ENCODE assay signal across 8 cellular contexts in the genomic region with DNA sequence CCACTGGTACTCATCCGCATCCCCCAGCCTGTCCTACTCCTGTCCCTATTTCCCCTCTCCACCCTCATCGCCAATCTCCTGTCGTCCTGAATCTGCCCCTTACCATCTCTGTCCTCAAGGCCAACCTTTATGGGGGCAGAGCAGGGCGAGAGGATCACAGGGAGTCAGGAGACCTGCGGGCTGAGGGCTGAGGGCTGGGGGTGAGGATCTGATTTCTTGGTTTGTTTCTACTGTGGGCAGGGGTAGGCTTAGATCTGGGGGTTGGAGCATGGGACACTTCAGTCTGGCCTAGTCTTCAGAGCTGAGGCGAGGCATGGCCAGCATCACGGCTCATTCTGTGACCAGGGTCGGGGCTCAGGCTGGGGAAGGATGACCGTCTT. TPM values are rescaled to one million over a fixed set of nuclear protein-coding genes. Genes with fewer than 3 reads are reported as not detected.
DNase-seq lines count a peak whose midpoint lies in the region; ATAC-seq, FAIRE-seq and TF ChIP-seq lines count a peak whose summit lies in the region.

No MANE protein-coding gene starts in this region.

- BruUV-seq in PC-3 (replicated peaks; lab: Mats Ljungman, UMichigan) (no TSS peak), endothelial cell of umbilical vein (replicated peaks; lab: Mats Ljungman, UMichigan) (no TSS peak)

- H2AFZ ChIP-seq in PC-3 (ENCODE audit: low read length): peak overlapping the region; percentile 69; the same call in 1 of the 2 replicates
- peak overlapping the region; percentile 75 for H2AFZ ChIP-seq in endothelial cell of umbilical vein (ENCODE audit: low read depth, low read length)
- H2AFZ ChIP-seq in neuronal stem cell (ENCODE audit: low read length): peak overlapping the region; percentile 96

- TF ChIP-seq CTCF in CD4-positive, alpha-beta T cell (IDR thresholded peaks at IDR 0.05): no peak
- TF ChIP-seq CTCF in PC-3 (conservative IDR thresholded peaks at IDR 0.05; ENCODE audit: low read depth, low read length): no peak
- TF ChIP-seq CTCF in endothelial cell of umbilical vein (IDR thresholded peaks at IDR 0.05; ENCODE audit: extremely low read depth in 1 of 2, insufficient read depth in 1 of 2, low read depth in 1 of 2, low read length in 2 of 2): no peak

- no peaks in the 10 kb centered on the region for H3K79me2 ChIP-seq in PC-3 (ENCODE audit: low read length)
- H3K79me2 ChIP-seq in endothelial cell of umbilical vein (ENCODE audit: control insufficient read depth, insufficient read depth, low read length): no peaks in the 10 kb centered on the region

- peak overlapping the region; percentile 76 for H3K4me3 ChIP-seq in PC-3 (ENCODE audit: low read length)
- peak overlapping the region in 1 of 3 experiments; percentile 64 for H3K4me3 ChIP-seq in endothelial cell of umbilical vein (replicated peaks in 1 of 3; ENCODE audit: insufficient read depth in 1 of 3, low read depth in 1 of 3, low read length in 3 of 3)
- H3K4me3 ChIP-seq in neuronal stem cell (ENCODE audit: low read length in 2 of 2): peak overlapping the region; percentile 55 to 89

- H3K4me1 ChIP-seq in PC-3 (ENCODE audit: insufficient read depth, low read length): peaks cover 14% of the 10 kb centered on the region
- H3K4me1 ChIP-seq in endothelial cell of umbilical vein (ENCODE audit: control insufficient read depth, extremely low read depth, insufficient read depth, low read length): peaks cover 17% of the 10 kb centered on the region
- peaks cover 14 to 24% of the 10 kb centered on the region in 2 donors for H3K4me1 ChIP-seq in neuronal stem cell (ENCODE audit: control insufficient read depth in 2 of 2, insufficient read depth in 1 of 2, low read depth in 1 of 2, low read length in 2 of 2)

- peak overlapping the region; percentile 59 for H2BK5ac ChIP-seq in neuronal stem cell (ENCODE audit: low read length)

- no peaks in the 10 kb centered on the region for H3K27me3 ChIP-seq in CD4-positive, alpha-beta T cell (ENCODE audit: control insufficient read depth, insufficient read depth, low read length)
- no peaks in the 10 kb centered on the region for H3K27me3 ChIP-seq in PC-3 (ENCODE audit: low read length)
- no peaks in the 10 kb centered on the region for H3K27me3 ChIP-seq in endothelial cell of umbilical vein (ENCODE audit: control insufficient read depth in 2 of 2, insufficient read depth in 2 of 2, low read length in 2 of 2)
- H3K27me3 ChIP-seq in neuronal stem cell (ENCODE audit: control insufficient read depth in 3 of 3, insufficient read depth in 3 of 3, low read depth in 1 of 3, low read length in 3 of 3): no peaks in the 10 kb centered on the region

- H3K23ac ChIP-seq in neuronal stem cell (ENCODE audit: low read depth, low read length, poor library complexity): peak overlapping the region; percentile 61

- no peaks in the 10 kb centered on the region for H3F3A ChIP-seq in PC-3 (ENCODE audit: low read length, unreplicated experiment)

- peak overlapping the region; percentile 80 for H3K4me3 Mint-ChIP-seq in CD4-positive, alpha-beta T cell

- DNase-seq in CD4-positive, alpha-beta T cell: no peak
- DNase-seq in PC-3 (no peak), endothelial cell of umbilical vein (ENCODE audit: low read depth, low spot score) (no peak), neuronal stem cell (ENCODE audit: low spot score) (no peak), GM03348 (ENCODE audit: low spot score) (no peak), GM19238 (ENCODE audit: insufficient read length, low spot score) (no peak)

- H4K8ac ChIP-seq in neuronal stem cell (ENCODE audit: low read depth, low read length): peak overlapping the region; percentile 98

- H3K14ac ChIP-seq in neuronal stem cell (ENCODE audit: low read length): peak overlapping the region; percentile 92

- no peaks in the 10 kb centered on the region for H3K9me2 ChIP-seq in PC-3 (replicated peaks; ENCODE audit: low read length)

- H2BK120ac ChIP-seq in neuronal stem cell (ENCODE audit: low read depth, low read length): no peak overlapping the region

- H3K79me1 ChIP-seq in neuronal stem cell (ENCODE audit: low read depth, low read length): no peaks in the 10 kb centered on the region

- peak overlapping the region; percentile 76 for H3K9ac ChIP-seq in PC-3 (ENCODE audit: low read length)
- no peak overlapping the region for H3K9ac ChIP-seq in endothelial cell of umbilical vein (replicated peaks; ENCODE audit: extremely low read depth, insufficient read depth, low read length)
- H3K9ac ChIP-seq in neuronal stem cell (ENCODE audit: low read depth, low read length, poor library complexity): peak overlapping the region; percentile 79

- CTCF ChIA-PET in CD4-positive, alpha-beta T cell (lab: Charles Lee): interaction anchor here (1.2 to 6.0 kb wide), 21 partner anchors 9 to 252 kb away, joined by 3 to 365 read pairs (median 13); a partner anchor contains a TSS
- CTCF ChIA-PET in PC-3 (lab: Charles Lee) (interaction anchor here (1.3 to 1.5 kb wide), 3 partner anchors 38 to 45 kb away, joined by 11 to 60 read pairs (median 13); no protein-coding TSS in a partner anchor), endothelial cell of umbilical vein (lab: Charles Lee) (interaction anchor here (0.6 to 8.6 kb wide), 28 partner anchors 8 to 257 kb away, joined by 3 to 891 read pairs (median 8); a partner anchor contains a TSS)

- intact Hi-C loops in CD4-positive, alpha-beta T cell (cut with DNase I, micrococcal nuclease): loop anchor here in 1 of 2 experiments (5.0 kb wide), 1 partner anchor 202 kb away; no protein-coding TSS in a partner anchor
- intact Hi-C loops in PC-3 (cut with micrococcal nuclease) (no loop called here), endothelial cell of umbilical vein (cut with micrococcal nuclease) (no loop called here)

- H3K4me1 Mint-ChIP-seq in CD4-positive, alpha-beta T cell (ENCODE audit: low read depth): peaks cover 42% of the 10 kb centered on the region

- H2AK5ac ChIP-seq in neuronal stem cell (ENCODE audit: low read depth, low read length): no peak overlapping the region

- peak overlapping the region; percentile 98 for H3K18ac ChIP-seq in neuronal stem cell (ENCODE audit: low read length)

- no CpG with 5 or more reads among the region's 9 CpGs for WGBS in neuronal stem cell (ENCODE audit: extremely low coverage in 2 of 2, insufficient read length in 2 of 2, insufficient replicate concordance in 1 of 2), 2 donors

- no peaks in the 10 kb centered on the region for H3K9me1 ChIP-seq in endothelial cell of umbilical vein (replicated peaks; ENCODE audit: control insufficient read depth, extremely low read depth, insufficient read depth, low read length)

- H4K91ac ChIP-seq in neuronal stem cell (ENCODE audit: low read depth, low read length, poor library complexity): no peak overlapping the region

- no peaks in the 10 kb centered on the region for H3K9me3 Mint-ChIP-seq in CD4-positive, alpha-beta T cell

- H3K36me3 Mint-ChIP-seq in CD4-positive, alpha-beta T cell (ENCODE audit: low read depth): no peaks in the 10 kb centered on the region

- H2BK12ac ChIP-seq in neuronal stem cell (ENCODE audit: low read length): no peak overlapping the region

- H3K27me3 Mint-ChIP-seq in CD4-positive, alpha-beta T cell: no peaks in the 10 kb centered on the region

- no peaks in the 10 kb centered on the region for H4K20me1 ChIP-seq in PC-3 (ENCODE audit: low read length)
- no peaks in the 10 kb centered on the region for H4K20me1 ChIP-seq in endothelial cell of umbilical vein (replicated peaks; ENCODE audit: control insufficient read depth, extremely low read depth, insufficient read depth, low read length)

- no peak overlapping the region for H3K4ac ChIP-seq in neuronal stem cell (ENCODE audit: low read length)

- peak overlapping the region; percentile 65 for H3K27ac ChIP-seq in CD4-positive, alpha-beta T cell (ENCODE audit: low read depth, low read length)
- H3K27ac ChIP-seq in PC-3 (ENCODE audit: low read length): peak overlapping the region; percentile 20; the same call in 1 of the 2 replicates
- no peak overlapping the region for H3K27ac ChIP-seq in endothelial cell of umbilical vein (ENCODE audit: insufficient read depth, low read depth, low read length)
- H3K27ac ChIP-seq in neuronal stem cell (replicated peaks; ENCODE audit: low read length): no peak overlapping the region

- no peak for TF ChIP-seq POLR2A in endothelial cell of umbilical vein (IDR thresholded peaks at IDR 0.05; ENCODE audit: low read depth, low read length)

- no peak for FAIRE-seq in endothelial cell of umbilical vein (lab: Jason Lieb, UNC)

- POLR2A ChIA-PET in CD4-positive, alpha-beta T cell (lab: Charles Lee): interaction anchor here (0.6 to 2.9 kb wide), 14 partner anchors 9 to 237 kb away, joined by 3 to 142 read pairs (median 6); a partner anchor contains a TSS
- POLR2A ChIA-PET in PC-3 (lab: Charles Lee; ENCODE audit: unreplicated experiment) (interaction anchor here (0.5 to 0.6 kb wide), 2 partner anchors 229 to 274 kb away, joined by 4 to 8 read pairs; no protein-coding TSS in a partner anchor), endothelial cell of umbilical vein (lab: Charles Lee) (interaction anchor here (1.6 kb wide), 1 partner anchor 38 kb away, joined by 17 read pairs; no protein-coding TSS in a partner anchor)

- H2BK15ac ChIP-seq in neuronal stem cell (ENCODE audit: low read length): peak overlapping the region; percentile 35

- peak overlapping the region; percentile 63 for H3K27ac Mint-ChIP-seq in CD4-positive, alpha-beta T cell

- H3K36me3 ChIP-seq in PC-3 (ENCODE audit: low read depth, low read length): no peaks in the 10 kb centered on the region
- no peaks in the 10 kb centered on the region for H3K36me3 ChIP-seq in endothelial cell of umbilical vein (ENCODE audit: control insufficient read depth in 2 of 2, extremely low read depth in 1 of 2, insufficient read depth in 2 of 2, low read length in 2 of 2)
- no peaks in the 10 kb centered on the region for H3K36me3 ChIP-seq in neuronal stem cell (replicated peaks in 1 of 2; ENCODE audit: control insufficient read depth in 2 of 2, insufficient read depth in 2 of 2, low read length in 2 of 2)

- H3K4me2 ChIP-seq in PC-3 (ENCODE audit: low read length) (peak overlapping the region; percentile 78), endothelial cell of umbilical vein (ENCODE audit: insufficient read depth, low read length) (peak overlapping the region; percentile 28), neuronal stem cell (ENCODE audit: insufficient read depth, low read length, poor library complexity, severe bottlenecking) (peak overlapping the region; percentile 60)

- dilution Hi-C loops in endothelial cell of umbilical vein (cut with MboI; ENCODE audit: extremely low pct_ligation_motif_present, low sequenced_read_pairs): no loop called here

- H3K9me3 ChIP-seq in CD4-positive, alpha-beta T cell (ENCODE audit: control insufficient read depth, low read length): no peaks in the 10 kb centered on the region
- H3K9me3 ChIP-seq in PC-3 (ENCODE audit: low read length) (no peaks in the 10 kb centered on the region), endothelial cell of umbilical vein (replicated peaks; ENCODE audit: control insufficient read depth, insufficient read depth, low read length) (no peaks in the 10 kb centered on the region), neuronal stem cell (replicated peaks in 1 of 2; ENCODE audit: control insufficient read depth in 2 of 2, insufficient read depth in 1 of 2, low read depth in 1 of 2, low read length in 2 of 2) (no peaks in the 10 kb centered on the region)

- no peak for ATAC-seq in CD4-positive, alpha-beta T cell (ENCODE audit: poor library complexity)
- ATAC-seq in PC-3 (no peak), GM19324 (IDR thresholded peaks at IDR 0.05; ENCODE audit: low FRiP score, unreplicated experiment) (no peak), GM21576 (IDR thresholded peaks at IDR 0.05; ENCODE audit: unreplicated experiment) (no peak)

RNA-seq across cellular contexts. Expression of a gene that starts 16.5 kb away (rescaled TPM):
- 10 to 100 TPM; 32.5 to 32.6 TPM for total RNA-seq in CD4-positive, alpha-beta T cell
- 56.2 and 57.3 TPM in 2 replicates for total RNA-seq in PC-3 (2014; rRNA removed)
- 81.8 and 82.6 TPM in 2 replicates for total RNA-seq in endothelial cell of umbilical vein
- 126 and 146 TPM in 2 replicates for polyA plus RNA-seq in endothelial cell of umbilical vein
- 93.4 and 111 TPM in 2 replicates for polyA plus RNA-seq in endothelial cell of umbilical vein (2011; cell fraction: cytosol; rRNA removed)
- 103 and 106 TPM in 2 replicates for polyA plus RNA-seq in endothelial cell of umbilical vein (2011; cell fraction: nucleus; rRNA removed)
- polyA plus RNA-seq in endothelial cell of umbilical vein (2012): 88.7 and 94.4 TPM in 2 replicates
- polyA minus RNA-seq in endothelial cell of umbilical vein: 59.3 and 63.8 TPM in 2 replicates
- 38.5 TPM for polyA minus RNA-seq in endothelial cell of umbilical vein (2011; cell fraction: cytosol; rRNA and poly(A)+ RNA removed)
- polyA minus RNA-seq in endothelial cell of umbilical vein (2011; cell fraction: nucleus; rRNA and poly(A)+ RNA removed): 27.0 and 27.3 TPM in 2 replicates
- 90.0 TPM for polyA plus RNA-seq in neuronal stem cell (2013, experiment 1 of 2)
- polyA plus RNA-seq in neuronal stem cell (2013, experiment 2 of 2): 87.6 TPM

RNA-seq across cellular contexts. Expression of a gene that starts 27.5 kb away (rescaled TPM):
- 100 to 1,000 TPM; 422 to 424 TPM for total RNA-seq in CD4-positive, alpha-beta T cell
- total RNA-seq in PC-3 (2014; rRNA removed): 35.8 and 60.5 TPM in 2 replicates
- 2.0 and 23.0 TPM in 2 replicates for total RNA-seq in endothelial cell of umbilical vein
- 9.8 and 10.7 TPM in 2 replicates for polyA plus RNA-seq in endothelial cell of umbilical vein
- 4.8 and 16.0 TPM in 2 replicates for polyA plus RNA-seq in endothelial cell of umbilical vein (2011; cell fraction: cytosol; rRNA removed)
- polyA plus RNA-seq in endothelial cell of umbilical vein (2011; cell fraction: nucleus; rRNA removed): 128 and 173 TPM in 2 replicates
- 6.2 and 6.4 TPM in 2 replicates for polyA plus RNA-seq in endothelial cell of umbilical vein (2012)
- polyA minus RNA-seq in endothelial cell of umbilical vein: 21.5 and 27.3 TPM in 2 replicates
- polyA minus RNA-seq in endothelial cell of umbilical vein (2011; cell fraction: cytosol; rRNA and poly(A)+ RNA removed): 7.1 TPM
- polyA minus RNA-seq in endothelial cell of umbilical vein (2011; cell fraction: nucleus; rRNA and poly(A)+ RNA removed): 89.3 and 169 TPM in 2 replicates
- polyA plus RNA-seq in neuronal stem cell (2013, experiment 1 of 2): 8.5 TPM
- 8.7 TPM for polyA plus RNA-seq in neuronal stem cell (2013, experiment 2 of 2)

RNA-seq across cellular contexts. Expression of a gene that starts 33.8 kb away (rescaled TPM):
- total RNA-seq in CD4-positive, alpha-beta T cell: under 1 TPM; 0.16 to 0.28 TPM
- 25.9 and 43.0 TPM in 2 replicates for total RNA-seq in PC-3 (2014; rRNA removed)
- total RNA-seq in endothelial cell of umbilical vein: 18.0 and 19.5 TPM in 2 replicates
- 6.6 and 6.7 TPM in 2 replicates for polyA plus RNA-seq in endothelial cell of umbilical vein
- 7.9 and 8.1 TPM in 2 replicates for polyA plus RNA-seq in endothelial cell of umbilical vein (2011; cell fraction: cytosol; rRNA removed)
- 4.1 and 5.9 TPM in 2 replicates for polyA plus RNA-seq in endothelial cell of umbilical vein (2011; cell fraction: nucleus; rRNA removed)
- polyA plus RNA-seq in endothelial cell of umbilical vein (2012): 8.4 and 9.8 TPM in 2 replicates
- polyA minus RNA-seq in endothelial cell of umbilical vein: 4.0 and 5.3 TPM in 2 replicates
- polyA minus RNA-seq in endothelial cell of umbilical vein (2011; cell fraction: cytosol; rRNA and poly(A)+ RNA removed): 10.7 TPM
- 1.6 and 2.1 TPM in 2 replicates for polyA minus RNA-seq in endothelial cell of umbilical vein (2011; cell fraction: nucleus; rRNA and poly(A)+ RNA removed)
- polyA plus RNA-seq in neuronal stem cell (2013, experiment 1 of 2): 6.4 TPM
- 6.4 TPM for polyA plus RNA-seq in neuronal stem cell (2013, experiment 2 of 2)

RNA-seq across cellular contexts. Expression of a gene that starts 35.4 kb away (rescaled TPM):
- 1 to 10 TPM; 1.5 to 3.7 TPM for total RNA-seq in CD4-positive, alpha-beta T cell
- total RNA-seq in PC-3 (2014; rRNA removed): 28.6 and 36.4 TPM in 2 replicates
- total RNA-seq in endothelial cell of umbilical vein: 77.4 and 84.4 TPM in 2 replicates
- polyA plus RNA-seq in endothelial cell of umbilical vein: 27.8 and 28.5 TPM in 2 replicates
- polyA plus RNA-seq in endothelial cell of umbilical vein (2011; cell fraction: cytosol; rRNA removed): 24.4 and 38.4 TPM in 2 replicates
- 55.0 and 63.4 TPM in 2 replicates for polyA plus RNA-seq in endothelial cell of umbilical vein (2011; cell fraction: nucleus; rRNA removed)
- polyA plus RNA-seq in endothelial cell of umbilical vein (2012): 38.0 and 43.8 TPM in 2 replicates
- 16.3 and 23.6 TPM in 2 replicates for polyA minus RNA-seq in endothelial cell of umbilical vein
- 14.8 TPM for polyA minus RNA-seq in endothelial cell of umbilical vein (2011; cell fraction: cytosol; rRNA and poly(A)+ RNA removed)
- polyA minus RNA-seq in endothelial cell of umbilical vein (2011; cell fraction: nucleus; rRNA and poly(A)+ RNA removed): 15.7 and 21.1 TPM in 2 replicates
- 11.0 TPM for polyA plus RNA-seq in neuronal stem cell (2013, experiment 1 of 2)
- 9.8 TPM for polyA plus RNA-seq in neuronal stem cell (2013, experiment 2 of 2)

RNA-seq across cellular contexts. Expression of a gene that starts 56.6 kb away (rescaled TPM):
- under 1 TPM; 0.60 to 0.70 TPM for total RNA-seq in CD4-positive, alpha-beta T cell
- total RNA-seq in PC-3 (2014; rRNA removed) (9.5 and 12.9 TPM in 2 replicates), endothelial cell of umbilical vein (12.0 and 12.9 TPM in 2 replicates)
- 21.0 and 22.5 TPM in 2 replicates for polyA plus RNA-seq in endothelial cell of umbilical vein
- 10.5 and 13.6 TPM in 2 replicates for polyA plus RNA-seq in endothelial cell of umbilical vein (2011; cell fraction: cytosol; rRNA removed)
- 6.2 and 6.8 TPM in 2 replicates for polyA plus RNA-seq in endothelial cell of umbilical vein (2011; cell fraction: nucleus; rRNA removed)
- polyA plus RNA-seq in endothelial cell of umbilical vein (2012): 13.1 and 21.4 TPM in 2 replicates
- 6.5 and 11.9 TPM in 2 replicates for polyA minus RNA-seq in endothelial cell of umbilical vein
- polyA minus RNA-seq in endothelial cell of umbilical vein (2011; cell fraction: cytosol; rRNA and poly(A)+ RNA removed): 3.3 TPM
- polyA minus RNA-seq in endothelial cell of umbilical vein (2011; cell fraction: nucleus; rRNA and poly(A)+ RNA removed): 1.8 and 7.0 TPM in 2 replicates
- polyA plus RNA-seq in neuronal stem cell (2013, experiment 1 of 2): 9.5 TPM
- 10.0 TPM for polyA plus RNA-seq in neuronal stem cell (2013, experiment 2 of 2)

Comparison
In these comparisons a context has a peak if more than half of its experiments do, and no peak if none do; other contexts are left out.
1. H3K27ac ChIP-seq: peak in CD4-positive, alpha-beta T cell (single experiment) and PC-3 (single experiment); none in endothelial cell of umbilical vein (single experiment) and neuronal stem cell (single experiment).
2. H3K4me2 ChIP-seq: peak in every context shown above with its lines; median percentile 78 in PC-3; 60 in neuronal stem cell; 28 in endothelial cell of umbilical vein.
3. RNA of a gene that starts 33.8 kb away (total RNA-seq): 25.9 to 43.0 TPM in PC-3 and 18.0 to 19.5 TPM in endothelial cell of umbilical vein; 0.16 to 0.28 TPM in CD4-positive, alpha-beta T cell; every median in the first group is over 10 times any median in the second.
4. Peak in every context shown above with its lines, with median percentiles within 50 percentile points of each other: H2AFZ ChIP-seq.